In genomic region chr1:1191734-1192133, GRCh38 we compare ENCODE assay signal across 22 cellular contexts. TPM values are rescaled to one million over a fixed set of nuclear protein-coding genes. Genes with fewer than 3 reads are reported as not detected.
DNase-seq lines count a peak whose midpoint lies in the region; ATAC-seq, FAIRE-seq and TF ChIP-seq lines count a peak whose summit lies in the region.
"Had no signal": no experiment of that assay in that cellular context is flagged by ENCODE, and none has a peak within 500 bp of the region (broad histone marks: within the 10 kb centered on the region; RNA-seq: fewer than 3 reads in every experiment).

No MANE protein-coding gene starts in this region.

- H3K4me3 ChIP-seq in K562, result no peak overlapping the region
- H3K4me3 ChIP-seq in aorta (ENCODE audit: low read length in 2 of 2), result no peak overlapping the region
- H3K4me3 ChIP-seq: A549 had no signal

- intact Hi-C loops in activated naive CD4-positive, alpha-beta T cell treated with anti-CD3 and anti-CD28 coated beads for 36 hours (cut with micrococcal nuclease), result loop anchor here (5.0 kb wide), 1 partner anchor 34 kb away; no protein-coding TSS in a partner anchor
- intact Hi-C loops in K562 (cut with micrococcal nuclease) (no loop called here), aorta (cut with DNase I) (no loop called here)

- no peaks in the 10 kb centered on the region for H3K4me1 Mint-ChIP-seq in activated naive CD4-positive, alpha-beta T cell treated with anti-CD3 and anti-CD28 coated beads, Interleukin-2, amount 50 U/mL, for 24 hours
- H3K4me1 Mint-ChIP-seq in activated naive CD4-positive, alpha-beta T cell treated with anti-CD3 and anti-CD28 coated beads for 36 hours (ENCODE audit: low read depth), result no peaks in the 10 kb centered on the region
- peaks cover 0 to 1% (median 0%) of the 10 kb centered on the region in 4 donors for H3K4me1 Mint-ChIP-seq in naive thymus-derived CD8-positive, alpha-beta T cell

- in situ Hi-C loops in K562 (cut with MboI), result no loop called here

- H3K4me3 Mint-ChIP-seq in activated naive CD4-positive, alpha-beta T cell treated with anti-CD3 and anti-CD28 coated beads, Interleukin-2, amount 50 U/mL, for 24 hours, result no peak overlapping the region
- no peak overlapping the region for H3K4me3 Mint-ChIP-seq in activated naive CD4-positive, alpha-beta T cell treated with anti-CD3 and anti-CD28 coated beads for 36 hours
- no peak overlapping the region for H3K4me3 Mint-ChIP-seq in naive thymus-derived CD8-positive, alpha-beta T cell
- H3K4me3 Mint-ChIP-seq: CD4-positive, alpha-beta T cell had no signal

- no peak for TF ChIP-seq RAD21 in K562 (CRISPR knock-in tag; conservative IDR thresholded peaks at IDR 0.05 in 1 of 2, IDR thresholded peaks at IDR 0.05 in 1 of 2)

- H4K20me1 ChIP-seq in K562 (replicated peaks; ENCODE audit: control insufficient read depth, insufficient read depth, low read length), result no peaks in the 10 kb centered on the region

- CTCF ChIA-PET in activated naive CD4-positive, alpha-beta T cell treated with anti-CD3 and anti-CD28 coated beads for 36 hours (lab: Charles Lee), result no interaction called here
- CTCF ChIA-PET in K562 (lab: Yijun Ruan, JAX; ENCODE audit: low intra/inter-chr PET ratio), result no interaction called here

- H3K27me3 Mint-ChIP-seq in activated naive CD4-positive, alpha-beta T cell treated with anti-CD3 and anti-CD28 coated beads, Interleukin-2, amount 50 U/mL, for 24 hours, result no peaks in the 10 kb centered on the region
- no peaks in the 10 kb centered on the region for H3K27me3 Mint-ChIP-seq in activated naive CD4-positive, alpha-beta T cell treated with anti-CD3 and anti-CD28 coated beads for 36 hours (ENCODE audit: low read depth)
- H3K27me3 Mint-ChIP-seq in naive thymus-derived CD8-positive, alpha-beta T cell, result peaks cover 0 to 2% (median 0%) of the 10 kb centered on the region in 5 donors
- H3K27me3 Mint-ChIP-seq: CD4-positive, alpha-beta T cell had no signal

- H3K4me1 ChIP-seq in K562 (replicated peaks in 1 of 2; ENCODE audit: control insufficient read depth in 2 of 2, insufficient read depth in 2 of 2, low read length in 2 of 2) (peaks cover 0 to 5% of the 10 kb centered on the region in 2 experiments; a peak in 1 of 5 replicates), aorta (ENCODE audit: control insufficient read depth in 1 of 2, insufficient read depth in 2 of 2, low read length in 2 of 2) (no peaks in the 10 kb centered on the region)
- H3K4me1 ChIP-seq: A549, Caco-2 had no signal

- no peak overlapping the region for H3K4me2 ChIP-seq in K562 (ENCODE audit: insufficient read depth, low read length)
- H3K4me2 ChIP-seq: A549 had no signal

- no peak overlapping the region for H3K9ac ChIP-seq in K562 (ENCODE audit: insufficient read depth in 1 of 2, low read depth in 2 of 2, low read length in 2 of 2)

- DNase-seq in NCI-H748 (lab: John Stamatoyannopoulos, UW; ENCODE audit: unreplicated experiment), result peak; percentile 10
- no peak for DNase-seq in NCI-H748 treated with DMSO at 0.1 percent for 48 hours (lab: John Stamatoyannopoulos, UW)
- DNase-seq in activated naive CD4-positive, alpha-beta T cell treated with anti-CD3 and anti-CD28 coated beads for 36 hours, result no peak
- DNase-seq in K562 (ENCODE audit: extremely low read depth in 1 of 4, low spot score in 3 of 4), result no peak
- peak; percentile 21 to 57 for DNase-seq in aorta
- DNase-seq in naive thymus-derived CD8-positive, alpha-beta T cell, result no peak
- no peak for DNase-seq in glomerular visceral epithelial cell (ENCODE audit: extremely low spot score)
- DNase-seq: AML-193, Caco-2, GOT3, H7 had no signal

- no peak overlapping the region for H2AFZ ChIP-seq in K562 (ENCODE audit: low read depth, low read length)

- no peaks in the 10 kb centered on the region for H3K9me3 Mint-ChIP-seq in activated naive CD4-positive, alpha-beta T cell treated with anti-CD3 and anti-CD28 coated beads, Interleukin-2, amount 50 U/mL, for 24 hours
- peaks cover 18% of the 10 kb centered on the region for H3K9me3 Mint-ChIP-seq in activated naive CD4-positive, alpha-beta T cell treated with anti-CD3 and anti-CD28 coated beads for 36 hours
- peaks cover 0 to 27% (median 10%) of the 10 kb centered on the region in 9 donors for H3K9me3 Mint-ChIP-seq in naive thymus-derived CD8-positive, alpha-beta T cell

- TF ChIP-seq CTCF in K562 (IDR thresholded peaks at IDR 0.05 in 2 of 3, conservative IDR thresholded peaks at IDR 0.05 in 1 of 3; ENCODE audit: insufficient read depth in 2 of 3, low read depth in 1 of 3, low read length in 3 of 3), result no peak

- TF ChIP-seq POLR2A in K562 (conservative IDR thresholded peaks at IDR 0.05), result no peak

- BruUV-seq in K562 (replicated peaks; lab: Mats Ljungman, UMichigan), result no TSS peak

- FAIRE-seq in K562 (lab: Jason Lieb, UNC), result no peak
- FAIRE-seq: A549, D721Med, G401.6, GM12891, GM18507, HepG2 had no signal

- no peak for ATAC-seq in K562
- ATAC-seq in aorta (ENCODE audit: low FRiP score), result no peak
- ATAC-seq in naive thymus-derived CD8-positive, alpha-beta T cell, result no peak
- ATAC-seq: A549, HepG2 had no signal

- H3K27me3 ChIP-seq in K562 (ENCODE audit: control insufficient read depth in 2 of 2, insufficient read depth in 2 of 2, low read length in 2 of 2), result no peaks in the 10 kb centered on the region; a peak in 2 of 5 replicates
- H3K27me3 ChIP-seq in aorta (ENCODE audit: control insufficient read depth in 1 of 2, insufficient read depth in 2 of 2, low read length in 1 of 2), result no peaks in the 10 kb centered on the region

- POLR2A ChIA-PET in K562 (lab: Yijun Ruan, JAX), result no interaction called here
- POLR2A ChIA-PET in naive thymus-derived CD8-positive, alpha-beta T cell (lab: Charles Lee), result no interaction called here

- H3K9me3 ChIP-seq in K562 (replicated peaks; ENCODE audit: control insufficient read depth, insufficient read depth, low read depth, low read length) (peaks cover 6% of the 10 kb centered on the region; the same call in 1 of the 2 replicates), aorta (ENCODE audit: control insufficient read depth, low read length) (peaks cover 3% of the 10 kb centered on the region)

- peaks cover 2% of the 10 kb centered on the region for H3K36me3 Mint-ChIP-seq in activated naive CD4-positive, alpha-beta T cell treated with anti-CD3 and anti-CD28 coated beads, Interleukin-2, amount 50 U/mL, for 24 hours
- H3K36me3 Mint-ChIP-seq in activated naive CD4-positive, alpha-beta T cell treated with anti-CD3 and anti-CD28 coated beads for 36 hours (ENCODE audit: low read depth), result peaks cover 2% of the 10 kb centered on the region
- peaks cover 0 to 17% (median 2%) of the 10 kb centered on the region in 3 donors for H3K36me3 Mint-ChIP-seq in naive thymus-derived CD8-positive, alpha-beta T cell

- H3K9me1 ChIP-seq in K562 (ENCODE audit: control insufficient read depth, insufficient read depth, low read length), result no peaks in the 10 kb centered on the region

- TF ChIP-seq EP300 in K562 (IDR thresholded peaks at IDR 0.05; ENCODE audit: low read length), result no peak

- H3K27ac Mint-ChIP-seq in activated naive CD4-positive, alpha-beta T cell treated with anti-CD3 and anti-CD28 coated beads, Interleukin-2, amount 50 U/mL, for 24 hours, result peak overlapping the region; percentile 71
- H3K27ac Mint-ChIP-seq in activated naive CD4-positive, alpha-beta T cell treated with anti-CD3 and anti-CD28 coated beads for 36 hours, result no peak overlapping the region
- no peak overlapping the region for H3K27ac Mint-ChIP-seq in naive thymus-derived CD8-positive, alpha-beta T cell
- H3K27ac Mint-ChIP-seq: CD4-positive, alpha-beta T cell had no signal

- H3K27ac ChIP-seq in K562 (ENCODE audit: extremely low read depth, low read depth, low read length) (no peak overlapping the region), aorta (ENCODE audit: low read depth in 1 of 2, low read length in 2 of 2) (no peak overlapping the region)
- H3K27ac ChIP-seq: 22Rv1, A549, C4-2B had no signal

- 31% methylated on average over 11 of the region's 11 CpGs for WGBS in K562 (ENCODE audit: insufficient coverage, low coverage, missing lambda C conversion rate)
- 86 to 87% methylated on average over 11 of the region's 11 CpGs for WGBS in aorta, 2 donors

- no peaks in the 10 kb centered on the region for H3K79me2 ChIP-seq in K562 (ENCODE audit: control insufficient read depth, insufficient read depth, low read length)

- no peaks in the 10 kb centered on the region for H3K36me3 ChIP-seq in K562 (ENCODE audit: control insufficient read depth, insufficient read depth, low read length)
- H3K36me3 ChIP-seq in aorta (ENCODE audit: control insufficient read depth in 1 of 2, insufficient read depth in 2 of 2, low read length in 1 of 2), result no peaks in the 10 kb centered on the region

RNA-seq across cellular contexts. Expression of gene TNFRSF18, which starts 14.7 kb away (rescaled TPM):
- total RNA-seq in activated naive CD4-positive, alpha-beta T cell treated with anti-CD3 and anti-CD28 coated beads for 36 hours, result 10 to 100 TPM; 30.7 to 31.0 TPM
- total RNA-seq in K562 (2011; cell fraction: chromatin; rRNA removed; ENCODE audit: low replicate concordance), result not detected in 2 replicates
- total RNA-seq in K562 (2011; cell fraction: nucleolus; rRNA removed), result 0.50 TPM in 1 of 2 replicates, not detected in the other
- not detected in 2 replicates for total RNA-seq in K562 (2011; cell fraction: nucleoplasm; rRNA removed)
- total RNA-seq in K562 (2014; rRNA removed), result not detected in 2 replicates
- not detected in 2 replicates for total RNA-seq in K562 (2014; rRNA removed; fragmentation: Illumina TruSeq; extraction: Trizol)
- total RNA-seq in K562 (2015; rRNA removed; fragmentation: Illumina TruSeq; extraction: Trizol), result not detected in 2 replicates
- 0.27 TPM in 1 of 2 replicates, not detected in the other for total RNA-seq in K562 (2021)
- polyA plus RNA-seq in K562 (2011; rRNA removed), result not detected in 2 replicates
- not detected in 2 replicates for polyA plus RNA-seq in K562 (2011; cell fraction: cytosol; rRNA removed)
- 0.25 and 0.26 TPM in 2 replicates for polyA plus RNA-seq in K562 (2011; cell fraction: nucleus; rRNA removed)
- polyA plus RNA-seq in K562 (2012), result 0.19 TPM in 1 of 2 replicates, not detected in the other
- not detected in 2 replicates for polyA plus RNA-seq in K562 (2014; fragmentation: Illumina TruSeq; extraction: Trizol)
- polyA plus RNA-seq in K562 (2014; fragmentation: Nextera tagmentation; extraction: Ambion mirVana), result not detected
- polyA plus RNA-seq in K562 (2014; rRNA removed), result 0.24 TPM in 1 of 2 replicates, not detected in the other
- not detected in 2 replicates for polyA minus RNA-seq in K562 (2011; rRNA and poly(A)+ RNA removed)
- not detected in 2 replicates for polyA minus RNA-seq in K562 (2011; cell fraction: cytosol; rRNA and poly(A)+ RNA removed)
- not detected in 2 replicates for polyA minus RNA-seq in K562 (2011; cell fraction: nucleus; rRNA and poly(A)+ RNA removed)
- 1 to 10 TPM; 1.0 to 1.1 TPM for total RNA-seq in aorta
- 1 to 10 TPM in 1 of 2 donors, not detected in 1; 1.3 TPM for polyA plus RNA-seq in aorta
- 1 to 10 TPM; 1.5 to 1.6 TPM for total RNA-seq in naive thymus-derived CD8-positive, alpha-beta T cell
- polyA plus RNA-seq in naive thymus-derived CD8-positive, alpha-beta T cell, result 1 to 10 TPM in 1 of 3 donors, not detected in 2; 2.3 TPM
- total RNA-seq: Caco-2, H7, HepG2 had no signal
- polyA plus RNA-seq: A549, HepG2 had no signal

RNA-seq across cellular contexts. Expression of gene TTLL10, which starts 18.1 kb away (rescaled TPM):
- not detected for total RNA-seq in activated naive CD4-positive, alpha-beta T cell treated with anti-CD3 and anti-CD28 coated beads for 36 hours
- total RNA-seq in K562 (2011; cell fraction: chromatin; rRNA removed; ENCODE audit: low replicate concordance), result 0.21 TPM in 1 of 2 replicates, not detected in the other
- 0.17 TPM in 1 of 2 replicates, not detected in the other for total RNA-seq in K562 (2011; cell fraction: nucleolus; rRNA removed)
- not detected in 2 replicates for total RNA-seq in K562 (2011; cell fraction: nucleoplasm; rRNA removed)
- not detected in 2 replicates for total RNA-seq in K562 (2014; rRNA removed)
- not detected in 2 replicates for total RNA-seq in K562 (2014; rRNA removed; fragmentation: Illumina TruSeq; extraction: Trizol)
- not detected in 2 replicates for total RNA-seq in K562 (2015; rRNA removed; fragmentation: Illumina TruSeq; extraction: Trizol)
- total RNA-seq in K562 (2021), result not detected in 2 replicates
- polyA plus RNA-seq in K562 (2011; rRNA removed), result not detected in 2 replicates
- polyA plus RNA-seq in K562 (2011; cell fraction: cytosol; rRNA removed), result 0.06 TPM in 1 of 2 replicates, not detected in the other
- polyA plus RNA-seq in K562 (2011; cell fraction: nucleus; rRNA removed), result 0.07 and 0.38 TPM in 2 replicates
- polyA plus RNA-seq in K562 (2012), result 0.10 TPM in 1 of 2 replicates, not detected in the other
- polyA plus RNA-seq in K562 (2014; fragmentation: Illumina TruSeq; extraction: Trizol), result not detected in 2 replicates
- polyA plus RNA-seq in K562 (2014; fragmentation: Nextera tagmentation; extraction: Ambion mirVana), result not detected
- not detected in 2 replicates for polyA plus RNA-seq in K562 (2014; rRNA removed)
- polyA minus RNA-seq in K562 (2011; rRNA and poly(A)+ RNA removed), result not detected in 2 replicates
- polyA minus RNA-seq in K562 (2011; cell fraction: cytosol; rRNA and poly(A)+ RNA removed), result not detected in 2 replicates
- 0.13 TPM in 1 of 2 replicates, not detected in the other for polyA minus RNA-seq in K562 (2011; cell fraction: nucleus; rRNA and poly(A)+ RNA removed)
- under 1 TPM in 1 of 2 donors, not detected in 1; 0.15 TPM for total RNA-seq in aorta
- not detected for polyA plus RNA-seq in aorta
- not detected for total RNA-seq in naive thymus-derived CD8-positive, alpha-beta T cell
- not detected for polyA plus RNA-seq in naive thymus-derived CD8-positive, alpha-beta T cell
- total RNA-seq: H7, HepG2 had no signal
- polyA plus RNA-seq: A549, BJ, HepG2 had no signal

RNA-seq across cellular contexts. Expression of gene TNFRSF4, which starts 22.2 kb away (rescaled TPM):
- total RNA-seq in activated naive CD4-positive, alpha-beta T cell treated with anti-CD3 and anti-CD28 coated beads for 36 hours, result 100 to 1,000 TPM; 107 to 110 TPM
- total RNA-seq in K562 (2011; cell fraction: chromatin; rRNA removed; ENCODE audit: low replicate concordance), result 0.44 TPM in 1 of 2 replicates, not detected in the other
- 0.66 and 1.7 TPM in 2 replicates for total RNA-seq in K562 (2011; cell fraction: nucleolus; rRNA removed)
- not detected in 2 replicates for total RNA-seq in K562 (2011; cell fraction: nucleoplasm; rRNA removed)
- total RNA-seq in K562 (2014; rRNA removed) (0.23 TPM in 1 of 2 replicates, not detected in the other), K562 (2014; rRNA removed; fragmentation: Illumina TruSeq; extraction: Trizol) (not detected in 2 replicates), K562 (2015; rRNA removed; fragmentation: Illumina TruSeq; extraction: Trizol) (0.07 TPM in 1 of 2 replicates, not detected in the other), K562 (2021) (0.44 and 0.47 TPM in 2 replicates), aorta (1 to 10 TPM; 1.6 to 3.5 TPM)
- polyA plus RNA-seq in K562 (2011; rRNA removed) (0.08 TPM in 1 of 2 replicates, not detected in the other), K562 (2014; fragmentation: Illumina TruSeq; extraction: Trizol) (not detected in 2 replicates), K562 (2014; fragmentation: Nextera tagmentation; extraction: Ambion mirVana) (not detected), K562 (2014; rRNA removed) (0.16 TPM in 1 of 2 replicates, not detected in the other), aorta (1 to 10 TPM in 1 of 2 donors, not detected in 1; 1.0 TPM)
- polyA plus RNA-seq in K562 (2011; cell fraction: cytosol; rRNA removed), result 0.19 and 0.39 TPM in 2 replicates
- polyA plus RNA-seq in K562 (2011; cell fraction: nucleus; rRNA removed), result 0.74 and 1.3 TPM in 2 replicates
- polyA plus RNA-seq in K562 (2012), result 0.65 TPM in 1 of 2 replicates, not detected in the other
- not detected in 2 replicates for polyA minus RNA-seq in K562 (2011; rRNA and poly(A)+ RNA removed)
- polyA minus RNA-seq in K562 (2011; cell fraction: cytosol; rRNA and poly(A)+ RNA removed), result not detected in 2 replicates
- polyA minus RNA-seq in K562 (2011; cell fraction: nucleus; rRNA and poly(A)+ RNA removed), result 0.22 and 0.27 TPM in 2 replicates
- under 1 TPM; 0.44 to 0.73 TPM for total RNA-seq in naive thymus-derived CD8-positive, alpha-beta T cell
- polyA plus RNA-seq in naive thymus-derived CD8-positive, alpha-beta T cell, result under 1 TPM; 0.30 to 0.62 (median 0.30) TPM
- total RNA-seq: Caco-2, HepG2 had no signal
- polyA plus RNA-seq: A549, BJ, HepG2 had no signal

RNA-seq across cellular contexts. Expression of gene SDF4, which starts 40.1 kb away (rescaled TPM):
- 10 to 100 TPM; 74.7 to 79.5 TPM for total RNA-seq in activated naive CD4-positive, alpha-beta T cell treated with anti-CD3 and anti-CD28 coated beads for 36 hours
- total RNA-seq in K562 (2011; cell fraction: chromatin; rRNA removed; ENCODE audit: low replicate concordance), result 114 and 239 TPM in 2 replicates
- 360 and 385 TPM in 2 replicates for total RNA-seq in K562 (2011; cell fraction: nucleolus; rRNA removed)
- 146 and 213 TPM in 2 replicates for total RNA-seq in K562 (2011; cell fraction: nucleoplasm; rRNA removed)
- total RNA-seq in K562 (2014; rRNA removed), result 82.6 and 118 TPM in 2 replicates
- total RNA-seq in K562 (2014; rRNA removed; fragmentation: Illumina TruSeq; extraction: Trizol), result 18.1 and 30.3 TPM in 2 replicates
- total RNA-seq in K562 (2015; rRNA removed; fragmentation: Illumina TruSeq; extraction: Trizol), result 62.2 and 65.2 TPM in 2 replicates
- total RNA-seq in K562 (2021), result 152 and 160 TPM in 2 replicates
- 43.8 and 77.2 TPM in 2 replicates for polyA plus RNA-seq in K562 (2011; rRNA removed)
- polyA plus RNA-seq in K562 (2011; cell fraction: cytosol; rRNA removed), result 44.3 and 73.9 TPM in 2 replicates
- polyA plus RNA-seq in K562 (2011; cell fraction: nucleus; rRNA removed), result 122 and 161 TPM in 2 replicates
- polyA plus RNA-seq in K562 (2012), result 112 and 208 TPM in 2 replicates
- 66.0 and 88.1 TPM in 2 replicates for polyA plus RNA-seq in K562 (2014; fragmentation: Illumina TruSeq; extraction: Trizol)
- 1 to 10 TPM in 1 of 2 experiments, under 1 TPM in 1; 0.35 to 4.9 TPM for polyA plus RNA-seq in K562 (2014; fragmentation: Nextera tagmentation; extraction: Ambion mirVana)
- polyA plus RNA-seq in K562 (2014; rRNA removed), result 93.4 and 101 TPM in 2 replicates
- 59.1 and 63.4 TPM in 2 replicates for polyA minus RNA-seq in K562 (2011; rRNA and poly(A)+ RNA removed)
- polyA minus RNA-seq in K562 (2011; cell fraction: cytosol; rRNA and poly(A)+ RNA removed), result 37.0 and 61.3 TPM in 2 replicates
- 48.9 and 83.4 TPM in 2 replicates for polyA minus RNA-seq in K562 (2011; cell fraction: nucleus; rRNA and poly(A)+ RNA removed)
- 100 to 1,000 TPM; 138 to 140 TPM for total RNA-seq in aorta
- polyA plus RNA-seq in aorta, result 100 to 1,000 TPM in 1 of 2 donors, 10 to 100 TPM in 1; 73.3 to 158 TPM
- 100 to 1,000 TPM; 110 to 115 TPM for total RNA-seq in naive thymus-derived CD8-positive, alpha-beta T cell
- 10 to 100 TPM; 73.8 to 86.3 (median 76.7) TPM for polyA plus RNA-seq in naive thymus-derived CD8-positive, alpha-beta T cell

RNA-seq across cellular contexts. Expression of gene B3GALT6, which starts 40.3 kb away (rescaled TPM):
- total RNA-seq in activated naive CD4-positive, alpha-beta T cell treated with anti-CD3 and anti-CD28 coated beads for 36 hours, result 1 to 10 TPM; 8.7 to 9.9 TPM
- 17.5 and 35.5 TPM in 2 replicates for total RNA-seq in K562 (2011; cell fraction: chromatin; rRNA removed; ENCODE audit: low replicate concordance)
- 36.8 and 43.7 TPM in 2 replicates for total RNA-seq in K562 (2011; cell fraction: nucleolus; rRNA removed)
- 21.1 and 24.3 TPM in 2 replicates for total RNA-seq in K562 (2011; cell fraction: nucleoplasm; rRNA removed)
- total RNA-seq in K562 (2014; rRNA removed) (29.8 and 33.0 TPM in 2 replicates), K562 (2014; rRNA removed; fragmentation: Illumina TruSeq; extraction: Trizol) (6.8 and 9.0 TPM in 2 replicates), K562 (2015; rRNA removed; fragmentation: Illumina TruSeq; extraction: Trizol) (12.8 and 13.9 TPM in 2 replicates), K562 (2021) (27.9 and 28.1 TPM in 2 replicates), aorta (10 to 100 TPM; 11.3 to 12.8 TPM)
- polyA plus RNA-seq in K562 (2011; rRNA removed) (5.6 and 7.8 TPM in 2 replicates), K562 (2014; fragmentation: Illumina TruSeq; extraction: Trizol) (8.4 and 9.9 TPM in 2 replicates), K562 (2014; fragmentation: Nextera tagmentation; extraction: Ambion mirVana) (1 to 10 TPM in 1 of 2 experiments, under 1 TPM in 1; 0.68 to 1.0 TPM), K562 (2014; rRNA removed) (15.8 and 17.2 TPM in 2 replicates), aorta (1 to 10 TPM; 2.5 to 9.3 TPM)
- 10.2 and 34.2 TPM in 2 replicates for polyA plus RNA-seq in K562 (2011; cell fraction: cytosol; rRNA removed)
- polyA plus RNA-seq in K562 (2011; cell fraction: nucleus; rRNA removed), result 7.7 and 12.7 TPM in 2 replicates
- polyA plus RNA-seq in K562 (2012), result 13.9 and 16.7 TPM in 2 replicates
- polyA minus RNA-seq in K562 (2011; rRNA and poly(A)+ RNA removed), result 6.9 and 10.1 TPM in 2 replicates
- polyA minus RNA-seq in K562 (2011; cell fraction: cytosol; rRNA and poly(A)+ RNA removed), result 9.6 and 12.9 TPM in 2 replicates
- polyA minus RNA-seq in K562 (2011; cell fraction: nucleus; rRNA and poly(A)+ RNA removed), result 23.0 and 24.2 TPM in 2 replicates
- total RNA-seq in naive thymus-derived CD8-positive, alpha-beta T cell, result 10 to 100 TPM; 21.4 to 23.6 TPM
- polyA plus RNA-seq in naive thymus-derived CD8-positive, alpha-beta T cell, result 10 to 100 TPM in 2 of 3 donors, 1 to 10 TPM in 1; 8.8 to 24.6 (median 14.6) TPM

Comparison
In these comparisons a context has a peak if more than half of its experiments do, and no peak if none do; other contexts are left out.
1. DNase-seq: peak in NCI-H748 (single experiment) and aorta (2 of 2); none in NCI-H748 treated with DMSO at 0.1 percent for 48 hours (single experiment), activated naive CD4-positive, alpha-beta T cell treated with anti-CD3 and anti-CD28 coated beads for 36 hours (single experiment), K562 (0 of 4), naive thymus-derived CD8-positive, alpha-beta T cell (0 of 10) and glomerular visceral epithelial cell (single experiment).
2. RNA of gene TNFRSF18, which starts 14.7 kb away (total RNA-seq): 30.7 to 31.0 TPM in activated naive CD4-positive, alpha-beta T cell treated with anti-CD3 and anti-CD28 coated beads for 36 hours; 1.5 to 1.6 TPM in naive thymus-derived CD8-positive, alpha-beta T cell, 1.0 to 1.1 TPM in aorta and 0.27 to 0.50 TPM in K562; every median in the first group is over 10 times any median in the second.
3. RNA of gene TNFRSF4, which starts 22.2 kb away (total RNA-seq): 107 to 110 TPM in activated naive CD4-positive, alpha-beta T cell treated with anti-CD3 and anti-CD28 coated beads for 36 hours; 1.6 to 3.5 TPM in aorta, 0.44 to 0.73 TPM in naive thymus-derived CD8-positive, alpha-beta T cell and 0.07 to 1.7 TPM in K562; every median in the first group is over 10 times any median in the second.